In the genomic region with DNA sequence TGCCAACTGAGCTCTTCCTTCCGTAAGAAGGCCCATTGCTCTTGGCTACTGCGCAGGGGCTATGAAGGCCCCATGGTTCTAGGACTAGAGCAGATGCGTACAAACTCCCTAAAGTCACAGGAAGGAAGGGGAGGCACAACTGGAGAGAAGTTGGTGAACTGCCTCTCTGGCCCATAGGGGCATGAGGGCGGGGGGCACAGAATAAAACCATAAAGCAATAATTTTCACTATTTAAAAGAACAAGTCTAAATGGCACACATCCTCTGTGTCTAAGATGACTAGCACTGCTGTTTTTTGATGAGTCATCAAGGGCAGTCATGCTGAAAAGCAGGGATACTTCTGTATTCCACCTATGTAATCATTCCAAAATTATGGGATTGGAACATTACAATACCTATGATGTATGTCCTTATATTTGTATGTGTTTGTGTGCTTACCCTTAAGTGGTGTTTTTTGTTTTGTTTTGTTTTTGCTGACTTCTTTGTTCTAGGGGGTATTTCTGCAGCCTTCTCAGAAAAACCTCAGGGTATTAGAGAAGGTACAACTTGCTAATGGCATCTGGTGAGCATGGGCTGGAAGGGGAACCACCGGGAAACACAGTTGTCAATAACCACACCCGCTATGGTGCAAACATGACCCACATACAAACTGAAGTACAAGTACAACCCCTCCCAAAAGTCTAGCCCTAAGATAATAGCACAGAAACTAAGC, we compare ENCODE assay signal across 8 cellular contexts. TPM values are rescaled to one million over a fixed set of nuclear protein-coding genes. Genes with fewer than 3 reads are reported as not detected.
A peak's percentile ranks its signal among the peaks of the same experiment; 100 is the strongest.
DNase-seq lines count a peak whose midpoint lies in the region; ATAC-seq and TF ChIP-seq lines count a peak whose summit lies in the region.

No MANE protein-coding gene starts in this region.

- no peaks in the 10 kb centered on the region for H3K9me3 ChIP-seq in mucosa of stomach (ENCODE audit: control insufficient read depth, low read length)

- no peaks in the 10 kb centered on the region for H3K27me3 Mint-ChIP-seq in MCF 10A (ENCODE audit: insufficient read depth, unreplicated experiment)

- no peaks in the 10 kb centered on the region for H3K36me3 ChIP-seq in mucosa of stomach (ENCODE audit: control insufficient read depth, insufficient read depth, low read length)

- peaks cover 92% of the 10 kb centered on the region for H3K4me1 ChIP-seq in mucosa of stomach (ENCODE audit: control insufficient read depth, insufficient read depth, low read length)

- intact Hi-C loops in Right ventricle myocardium inferior (cut with DNase I) (no loop called here), cardiac septum (cut with DNase I) (no loop called here), MCF 10A (cut with micrococcal nuclease) (no loop called here)

- TF ChIP-seq CTCF in RWPE1 (conservative IDR thresholded peaks at IDR 0.05; ENCODE audit: low read depth) (no peak), MCF 10A (IDR thresholded peaks at IDR 0.05; ENCODE audit: unreplicated experiment) (no peak)

- H3K4me1 Mint-ChIP-seq in MCF 10A (ENCODE audit: insufficient read depth, unreplicated experiment) = peaks cover 69% of the 10 kb centered on the region

- no TSS peak for BruUV-seq in MCF 10A (replicated peaks; lab: Mats Ljungman, UMichigan)

- peak overlapping the region; percentile 59 for H3K9ac ChIP-seq in mucosa of stomach (ENCODE audit: low read length)

- CTCF ChIA-PET in RWPE1 (lab: Yijun Ruan, JAX) (interaction anchor here (1.1 kb wide), 1 partner anchor 12 kb away, joined by 3 read pairs; no protein-coding TSS in a partner anchor), MCF 10A (lab: Yijun Ruan, JAX) (interaction anchor here (0.8 to 2.4 kb wide), 10 partner anchors 9 to 395 kb away, joined by 3 to 9 read pairs (median 5); no protein-coding TSS in a partner anchor)

- no peaks in the 10 kb centered on the region for H3K27me3 ChIP-seq in mucosa of stomach (ENCODE audit: control insufficient read depth, insufficient read depth, low read length)

- peak overlapping the region; percentile 66 for H3K27ac Mint-ChIP-seq in MCF 10A (ENCODE audit: low read depth, unreplicated experiment)

- no peaks in the 10 kb centered on the region for H3K9me3 Mint-ChIP-seq in MCF 10A (ENCODE audit: unreplicated experiment)

- peak overlapping the region; percentile 69 for H3K27ac ChIP-seq in RWPE1

- no peak overlapping the region for H3K4me3 ChIP-seq in mucosa of stomach (ENCODE audit: low read length)

- POLR2A ChIA-PET in RWPE1 (lab: Yijun Ruan, JAX; ENCODE audit: low non-redundant PET) = no interaction called here
- POLR2A ChIA-PET in MCF 10A (lab: Yijun Ruan, JAX) = interaction anchor here (0.5 to 2.1 kb wide), 12 partner anchors 9 to 261 kb away, joined by 3 to 15 read pairs (median 6); a partner anchor contains a TSS

- H3K36me3 Mint-ChIP-seq in MCF 10A (ENCODE audit: insufficient read depth, unreplicated experiment) = no peaks in the 10 kb centered on the region

- H3K4me3 Mint-ChIP-seq in MCF 10A (ENCODE audit: unreplicated experiment) = peak overlapping the region; percentile 22

- ATAC-seq in Right ventricle myocardium inferior (peak; percentile 47), HG03045 (IDR thresholded peaks at IDR 0.05; ENCODE audit: unreplicated experiment) (peak; percentile 57)

- no peak for DNase-seq in Right ventricle myocardium inferior (ENCODE audit: missing footprints)
- DNase-seq in cardiac septum (ENCODE audit: low spot score) = no peak
- DNase-seq in RWPE1 (ENCODE audit: low spot score) = peak; percentile 94
- peak; percentile 68 for DNase-seq in MCF 10A (ENCODE audit: unreplicated experiment)
- DNase-seq in NCI-H2107 treated with DMSO at 0.1 percent for 48 hours (lab: John Stamatoyannopoulos, UW; ENCODE audit: unreplicated experiment) = no peak
- no peak for DNase-seq in effector CD8-positive, alpha-beta T cell (lab: John Stamatoyannopoulos, UW)

RNA-seq across cellular contexts. Expression of a gene that starts 36.9 kb away (rescaled TPM):
- total RNA-seq in Right ventricle myocardium inferior = 44.0 TPM
- total RNA-seq in cardiac septum = 28.0 TPM
- total RNA-seq in MCF 10A (2022) = 17.1 and 19.7 TPM in 2 replicates

Comparison
In these comparisons a context has a peak if more than half of its experiments do, and no peak if none do; other contexts are left out.
1. DNase-seq: peak in RWPE1 (single experiment) and MCF 10A (single experiment); none in Right ventricle myocardium inferior (single experiment), cardiac septum (single experiment), NCI-H2107 treated with DMSO at 0.1 percent for 48 hours (single experiment) and effector CD8-positive, alpha-beta T cell (single experiment).